Comparison of ENCODE assay signal across 25 cellular contexts in genomic region chr1:201222125-201222524, GRCh38. TPM values are rescaled to one million over a fixed set of nuclear protein-coding genes. Genes with fewer than 3 reads are reported as not detected.
DNase-seq lines count a peak whose midpoint lies in the region; ATAC-seq, FAIRE-seq and TF ChIP-seq lines count a peak whose summit lies in the region.
"Had no signal": no experiment of that assay in that cellular context is flagged by ENCODE, and none has a peak within 500 bp of the region (broad histone marks: within the 10 kb centered on the region; RNA-seq: fewer than 3 reads in every experiment).

No MANE protein-coding gene starts in this region.

- no peak for TF ChIP-seq RAD21 in liver (IDR thresholded peaks at IDR 0.05)

- ATAC-seq in GM21423 (IDR thresholded peaks at IDR 0.05; ENCODE audit: unreplicated experiment), result no peak

- no peaks in the 10 kb centered on the region for H3K9me3 Mint-ChIP-seq in activated T-helper 2 cell treated with anti-CD3 and anti-CD28 coated beads, Interferon-gamma antibody, Interleukin-2, Interleukin-4, amounts not matched to agents 10 μg/mL and 5 μg/mL and 100 μg/mL, durations not matched to agents 14 hours and 24 hours and 36 hours
- H3K9me3 Mint-ChIP-seq in HFFc6, result no peaks in the 10 kb centered on the region
- H3K9me3 Mint-ChIP-seq: activated B cell treated with CpG ODN at 0.5 μM for 24 hours; activated naive CD4-positive, alpha-beta T cell treated with anti-CD3 and anti-CD28 coated beads, Interleukin-2, amount 50 U/mL, for 24 hours; brain; CD4-positive, CD25-positive, alpha-beta regulatory T cell; naive thymus-derived CD4-positive, alpha-beta T cell; T-cell had no signal

- no peak overlapping the region for H3K4me3 ChIP-seq in WERI-Rb-1 (ENCODE audit: low read depth, low read length)
- no peak overlapping the region for H3K4me3 ChIP-seq in liver (ENCODE audit: low read depth in 1 of 3, low read length in 3 of 3)
- H3K4me3 ChIP-seq in small intestine (ENCODE audit: low read depth in 1 of 2, low read length in 2 of 2), result no peak overlapping the region
- H3K4me3 ChIP-seq: dorsolateral prefrontal cortex, GM23248, hepatocyte, skin epidermis had no signal

- 62% methylated on average over 6 of the region's 6 CpGs for WGBS in liver
- 33 to 75% (median 54%) methylated on average over 6 of the region's 6 CpGs for WGBS in small intestine, 3 donors

- H3K9me3 ChIP-seq in WERI-Rb-1 (ENCODE audit: severe bottlenecking), result no peaks in the 10 kb centered on the region
- no peaks in the 10 kb centered on the region for H3K9me3 ChIP-seq in liver (ENCODE audit: control insufficient read depth in 4 of 4, low read length in 3 of 4)
- no peaks in the 10 kb centered on the region for H3K9me3 ChIP-seq in small intestine (ENCODE audit: control insufficient read depth, low read depth)

- no peaks in the 10 kb centered on the region for H3K27me3 Mint-ChIP-seq in activated T-helper 2 cell treated with anti-CD3 and anti-CD28 coated beads, Interferon-gamma antibody, Interleukin-2, Interleukin-4, amounts not matched to agents 10 μg/mL and 5 μg/mL and 100 μg/mL, durations not matched to agents 14 hours and 24 hours and 36 hours (ENCODE audit: low read depth)
- peaks cover 32% of the 10 kb centered on the region for H3K27me3 Mint-ChIP-seq in HFFc6 (ENCODE audit: insufficient read depth)
- H3K27me3 Mint-ChIP-seq: activated B cell treated with CpG ODN at 0.5 μM for 24 hours; activated naive CD4-positive, alpha-beta T cell treated with anti-CD3 and anti-CD28 coated beads, Interleukin-2, amount 50 U/mL, for 24 hours; naive thymus-derived CD4-positive, alpha-beta T cell had no signal

- H3K36me3 ChIP-seq in WERI-Rb-1 (no peaks in the 10 kb centered on the region), liver (ENCODE audit: control insufficient read depth in 4 of 4, insufficient read depth in 3 of 4, low read depth in 1 of 4, low read length in 3 of 4) (no peaks in the 10 kb centered on the region), small intestine (ENCODE audit: control insufficient read depth in 2 of 2, insufficient read depth in 2 of 2, low read length in 2 of 2) (no peaks in the 10 kb centered on the region)

- no peak overlapping the region for H3K27ac Mint-ChIP-seq in activated T-helper 2 cell treated with anti-CD3 and anti-CD28 coated beads, Interferon-gamma antibody, Interleukin-2, Interleukin-4, amounts not matched to agents 10 μg/mL and 5 μg/mL and 100 μg/mL, durations not matched to agents 14 hours and 24 hours and 36 hours
- no peak overlapping the region for H3K27ac Mint-ChIP-seq in HFFc6
- H3K27ac Mint-ChIP-seq: activated B cell treated with CpG ODN at 0.5 μM for 24 hours; activated naive CD4-positive, alpha-beta T cell treated with anti-CD3 and anti-CD28 coated beads, Interleukin-2, amount 50 U/mL, for 24 hours; CD4-positive, CD25-positive, alpha-beta regulatory T cell; T-cell had no signal

- no peak overlapping the region for H3K9ac ChIP-seq in liver (ENCODE audit: low read depth in 1 of 2, low read length in 2 of 2)
- H3K9ac ChIP-seq: GM23248 had no signal

- no peaks in the 10 kb centered on the region for H3K36me3 Mint-ChIP-seq in activated T-helper 2 cell treated with anti-CD3 and anti-CD28 coated beads, Interferon-gamma antibody, Interleukin-2, Interleukin-4, amounts not matched to agents 10 μg/mL and 5 μg/mL and 100 μg/mL, durations not matched to agents 14 hours and 24 hours and 36 hours (ENCODE audit: low read depth)
- H3K36me3 Mint-ChIP-seq in HFFc6 (ENCODE audit: low read depth), result no peaks in the 10 kb centered on the region
- H3K36me3 Mint-ChIP-seq: activated naive CD4-positive, alpha-beta T cell treated with anti-CD3 and anti-CD28 coated beads, Interleukin-2, amount 50 U/mL, for 24 hours; brain; CD4-positive, CD25-positive, alpha-beta regulatory T cell; naive thymus-derived CD4-positive, alpha-beta T cell; T-cell had no signal

- H3K27me3 ChIP-seq in WERI-Rb-1 (ENCODE audit: insufficient read depth, low read depth, severe bottlenecking) (no peaks in the 10 kb centered on the region), liver (ENCODE audit: control insufficient read depth in 4 of 4, insufficient read depth in 4 of 4, low read length in 3 of 4) (no peaks in the 10 kb centered on the region), small intestine (ENCODE audit: control insufficient read depth in 2 of 2, insufficient read depth in 2 of 2, low read length in 2 of 2) (no peaks in the 10 kb centered on the region)
- H3K27me3 ChIP-seq: dorsolateral prefrontal cortex, hepatocyte had no signal

- H3K4me1 Mint-ChIP-seq in activated T-helper 2 cell treated with anti-CD3 and anti-CD28 coated beads, Interferon-gamma antibody, Interleukin-2, Interleukin-4, amounts not matched to agents 10 μg/mL and 5 μg/mL and 100 μg/mL, durations not matched to agents 14 hours and 24 hours and 36 hours (ENCODE audit: low read depth), result no peaks in the 10 kb centered on the region
- H3K4me1 Mint-ChIP-seq in HFFc6 (ENCODE audit: low read depth), result no peaks in the 10 kb centered on the region
- H3K4me1 Mint-ChIP-seq: activated B cell treated with CpG ODN at 0.5 μM for 24 hours; activated naive CD4-positive, alpha-beta T cell treated with anti-CD3 and anti-CD28 coated beads, Interleukin-2, amount 50 U/mL, for 24 hours; brain; T-cell had no signal

- TF ChIP-seq CTCF in WERI-Rb-1 (IDR thresholded peaks at IDR 0.05; ENCODE audit: low read depth, low read length) (no peak), liver (IDR thresholded peaks at IDR 0.05; ENCODE audit: low read depth, low read length, missing input control) (no peak), HFFc6 (IDR thresholded peaks at IDR 0.05) (no peak)

- intact Hi-C loops in activated T-helper 2 cell treated with anti-CD3 and anti-CD28 coated beads, Interferon-gamma antibody, Interleukin-2, Interleukin-4, amounts not matched to agents 10 μg/mL and 5 μg/mL and 100 μg/mL, durations not matched to agents 14 hours and 24 hours and 36 hours (cut with micrococcal nuclease), result no loop called here

- H3K27ac ChIP-seq in WERI-Rb-1 (peak overlapping the region; percentile 1), liver (ENCODE audit: low read depth in 1 of 2, low read length in 2 of 2) (no peak overlapping the region), small intestine (ENCODE audit: low read depth in 1 of 2, low read length in 1 of 2) (peak overlapping the region; percentile 8 to 62)
- H3K27ac ChIP-seq: dorsolateral prefrontal cortex, GM23248, hepatocyte, RWPE1, skin epidermis had no signal

- no peak overlapping the region for H3K4me3 Mint-ChIP-seq in activated T-helper 2 cell treated with anti-CD3 and anti-CD28 coated beads, Interferon-gamma antibody, Interleukin-2, Interleukin-4, amounts not matched to agents 10 μg/mL and 5 μg/mL and 100 μg/mL, durations not matched to agents 14 hours and 24 hours and 36 hours (ENCODE audit: low read depth)
- H3K4me3 Mint-ChIP-seq in HFFc6, result no peak overlapping the region
- H3K4me3 Mint-ChIP-seq: activated B cell treated with CpG ODN at 0.5 μM for 24 hours; activated naive CD4-positive, alpha-beta T cell treated with anti-CD3 and anti-CD28 coated beads, Interleukin-2, amount 50 U/mL, for 24 hours; brain; CD4-positive, CD25-positive, alpha-beta regulatory T cell; naive thymus-derived CD4-positive, alpha-beta T cell; T-cell had no signal

- H3K4me1 ChIP-seq in liver (ENCODE audit: control insufficient read depth in 4 of 4, insufficient read depth in 4 of 4, low read length in 3 of 4) (peaks cover 3 to 13% (median 7%) of the 10 kb centered on the region in 4 donors), small intestine (ENCODE audit: control insufficient read depth in 2 of 2, insufficient read depth in 1 of 2, low read depth in 1 of 2, low read length in 1 of 2) (no peaks in the 10 kb centered on the region)

- FAIRE-seq in small intestine (lab: Jason Lieb, UNC), result no peak

- DNase-seq in activated CD8-positive, alpha-beta memory T cell treated with anti-CD3 and anti-CD28 coated beads for 24 hours, result peak; percentile 26
- no peak for DNase-seq in activated CD8-positive, alpha-beta memory T cell treated with anti-CD3 and anti-CD28 coated beads, Interleukin-2, amount 50 U/mL, for 4 hours
- DNase-seq in WERI-Rb-1 (peak; percentile 43), small intestine (peak; percentile 92), HFFc6 (no peak)
- no peak for DNase-seq in activated T-helper 2 cell treated with anti-CD3 and anti-CD28 coated beads, Interferon-gamma antibody, Interleukin-2, Interleukin-4, amounts not matched to agents 10 μg/mL and 5 μg/mL and 100 μg/mL, durations not matched to agents 14 hours and 24 hours and 36 hours (ENCODE audit: low spot score)
- DNase-seq: activated B cell treated with CpG ODN at 0.5 μM for 24 hours, GF-D8, KG1, NCI-H187 treated with DMSO at 0.1 percent for 48 hours had no signal

TF ChIP-seq in liver, 16 proteins besides CTCF, POLR2A, EP300 and RAD21 (continues in another document):
- TF ChIP-seq YY1 (IDR thresholded peaks at IDR 0.05), result no peak
- no peak for TF ChIP-seq EGR1 (IDR thresholded peaks at IDR 0.05; ENCODE audit: low read depth in 2 of 2)
- peak; percentile 95 to 99 for TF ChIP-seq RXRA (IDR thresholded peaks at IDR 0.05)
- no peak for TF ChIP-seq ZBTB33 (IDR thresholded peaks at IDR 0.05)

RNA-seq across cellular contexts. Expression of gene IGFN1, which starts 31.5 kb away (rescaled TPM):
- total RNA-seq in liver, result under 1 TPM; 0.08 to 0.14 TPM
- polyA plus RNA-seq in liver (under 1 TPM in 1 of 2 donors, not detected in 1; 0.03 TPM), small intestine (under 1 TPM in 2 of 3 donors, not detected in 1; under 0.01 to 0.01 TPM)
- not detected in 2 replicates for total RNA-seq in activated T-helper 2 cell treated with anti-CD3 and anti-CD28 coated beads, Interferon-gamma antibody, Interleukin-2, Interleukin-4, amounts not matched to agents 10 μg/mL and 5 μg/mL and 100 μg/mL, durations not matched to agents 14 hours and 24 hours and 36 hours
- total RNA-seq in HFFc6 (2021; fragmentation: NEBNext Ultra II Directional; extraction: Animal tissue kit (Norgen Biotek cat#: 25700)), result not detected
- total RNA-seq: activated B cell treated with CpG ODN at 0.5 μM for 24 hours; Calu3; CD4-positive, CD25-positive, alpha-beta regulatory T cell; endothelial cell of umbilical vein; GM23248; naive thymus-derived CD4-positive, alpha-beta T cell; T-cell had no signal
- polyA plus RNA-seq: CD4-positive, CD25-positive, alpha-beta regulatory T cell; endothelial cell of umbilical vein; fibroblast of lung; GM23248; naive thymus-derived CD4-positive, alpha-beta T cell had no signal

Comparison
In these comparisons a context has a peak if more than half of its experiments do, and no peak if none do; other contexts are left out.
1. DNase-seq: peak in activated CD8-positive, alpha-beta memory T cell treated with anti-CD3 and anti-CD28 coated beads for 24 hours (single experiment), WERI-Rb-1 (single experiment) and small intestine (single experiment); none in activated CD8-positive, alpha-beta memory T cell treated with anti-CD3 and anti-CD28 coated beads, Interleukin-2, amount 50 U/mL, for 4 hours (single experiment), activated T-helper 2 cell treated with anti-CD3 and anti-CD28 coated beads, Interferon-gamma antibody, Interleukin-2, Interleukin-4, amounts not matched to agents 10 μg/mL and 5 μg/mL and 100 μg/mL, durations not matched to agents 14 hours and 24 hours and 36 hours (single experiment) and HFFc6 (single experiment).
2. H3K27ac ChIP-seq: peak in WERI-Rb-1 (single experiment) and small intestine (2 of 2); none in liver (0 of 2).